9 cellular contexts compared by ENCODE assay signal in the genomic region with DNA sequence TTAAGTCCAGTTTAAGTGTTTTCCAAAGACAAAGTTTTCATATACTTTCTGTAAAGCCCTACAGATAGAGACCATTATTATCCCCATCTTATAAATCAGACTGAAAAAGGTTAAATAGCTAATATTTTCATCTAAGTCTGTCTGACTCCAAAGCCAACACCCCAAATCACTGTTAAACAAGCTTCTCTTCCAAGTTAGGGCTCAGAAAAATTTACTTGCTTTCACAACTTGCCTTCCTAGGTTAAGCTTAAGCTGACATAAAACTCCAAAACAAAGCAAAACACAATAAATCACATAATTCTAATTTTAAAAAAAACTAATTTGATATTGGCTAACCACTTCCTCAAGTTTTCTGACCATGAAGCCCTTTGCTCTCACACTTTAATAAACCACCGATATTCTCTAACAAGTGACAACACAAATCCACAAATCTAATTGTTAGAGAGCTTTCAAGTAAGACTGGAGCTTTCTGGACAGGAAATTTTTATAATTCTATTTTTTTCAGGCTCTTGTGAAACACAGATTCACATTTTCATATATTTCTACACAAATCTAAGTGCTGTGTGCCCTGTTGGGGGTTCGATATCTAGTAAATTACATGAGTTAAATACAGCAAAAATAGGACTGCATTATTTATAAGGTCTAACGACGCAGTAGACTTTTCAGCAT. TPM values are rescaled to one million over a fixed set of nuclear protein-coding genes. Genes with fewer than 3 reads are reported as not detected.
DNase-seq lines count a peak whose midpoint lies in the region; ATAC-seq, FAIRE-seq and TF ChIP-seq lines count a peak whose summit lies in the region.
"Had no signal": no experiment of that assay in that cellular context is flagged by ENCODE, and none has a peak within 500 bp of the region (broad histone marks: within the 10 kb centered on the region; RNA-seq: fewer than 3 reads in every experiment).

No MANE protein-coding gene starts in this region.

- TF ChIP-seq CTCF in A673 (conservative IDR thresholded peaks at IDR 0.05; ENCODE audit: low read depth, low read length): no peak
- TF ChIP-seq CTCF in endothelial cell of umbilical vein (IDR thresholded peaks at IDR 0.05; ENCODE audit: extremely low read depth in 1 of 2, insufficient read depth in 1 of 2, low read depth in 1 of 2, low read length in 2 of 2): no peak
- no peak for TF ChIP-seq CTCF in neural progenitor cell (IDR thresholded peaks at IDR 0.05)

- peaks cover 4% of the 10 kb centered on the region for H3K9me3 Mint-ChIP-seq in neural progenitor cell
- no peaks in the 10 kb centered on the region for H3K9me3 Mint-ChIP-seq in activated T-helper 2 cell treated with anti-CD3 and anti-CD28 coated beads, Interferon-gamma antibody, Interleukin-2, Interleukin-4, amounts not matched to agents 10 μg/mL and 5 μg/mL and 100 μg/mL, durations not matched to agents 14 hours and 24 hours and 36 hours

- H3K9me1 ChIP-seq in endothelial cell of umbilical vein (replicated peaks; ENCODE audit: control insufficient read depth, extremely low read depth, insufficient read depth, low read length): no peaks in the 10 kb centered on the region

- peak overlapping the region; percentile 97 for H3K9ac ChIP-seq in endothelial cell of umbilical vein (replicated peaks; ENCODE audit: extremely low read depth, insufficient read depth, low read length)
- no peak overlapping the region for H3K9ac ChIP-seq in neural progenitor cell

- FAIRE-seq in endothelial cell of umbilical vein (lab: Jason Lieb, UNC): no peak

- H3K4me1 ChIP-seq in A673 (ENCODE audit: insufficient read depth, low read length, poor library complexity, severe bottlenecking) (peaks cover 52% of the 10 kb centered on the region), endothelial cell of umbilical vein (ENCODE audit: control insufficient read depth, extremely low read depth, insufficient read depth, low read length) (peaks cover 25% of the 10 kb centered on the region), neural progenitor cell (peaks cover 15% of the 10 kb centered on the region)

- no peaks in the 10 kb centered on the region for H3K36me3 ChIP-seq in A673 (ENCODE audit: insufficient read depth, low read length, poor library complexity, severe bottlenecking)
- peaks cover 4% of the 10 kb centered on the region in 2 experiments for H3K36me3 ChIP-seq in endothelial cell of umbilical vein (ENCODE audit: control insufficient read depth in 2 of 2, extremely low read depth in 1 of 2, insufficient read depth in 2 of 2, low read length in 2 of 2)
- H3K36me3 ChIP-seq in neural progenitor cell: no peaks in the 10 kb centered on the region

- H3K9me3 ChIP-seq in A673 (ENCODE audit: low read depth, low read length, poor library complexity, severe bottlenecking) (no peaks in the 10 kb centered on the region), endothelial cell of umbilical vein (replicated peaks; ENCODE audit: control insufficient read depth, insufficient read depth, low read length) (no peaks in the 10 kb centered on the region), neural progenitor cell (ENCODE audit: low read depth) (no peaks in the 10 kb centered on the region)

- H3K27me3 ChIP-seq in A673 (replicated peaks; ENCODE audit: insufficient read depth, low read depth, low read length, poor library complexity) (no peaks in the 10 kb centered on the region), endothelial cell of umbilical vein (ENCODE audit: control insufficient read depth in 2 of 2, insufficient read depth in 2 of 2, low read length in 2 of 2) (no peaks in the 10 kb centered on the region), neural progenitor cell (peaks cover 45% of the 10 kb centered on the region)

- peaks cover 34% of the 10 kb centered on the region for H3K4me1 Mint-ChIP-seq in neural progenitor cell
- peaks cover 10% of the 10 kb centered on the region for H3K4me1 Mint-ChIP-seq in activated T-helper 2 cell treated with anti-CD3 and anti-CD28 coated beads, Interferon-gamma antibody, Interleukin-2, Interleukin-4, amounts not matched to agents 10 μg/mL and 5 μg/mL and 100 μg/mL, durations not matched to agents 14 hours and 24 hours and 36 hours (ENCODE audit: low read depth)

- CTCF ChIA-PET in A673 (lab: Charles Lee): interaction anchor here (1.7 kb wide), 1 partner anchor 65 kb away, joined by 4 read pairs; no protein-coding TSS in a partner anchor
- CTCF ChIA-PET in endothelial cell of umbilical vein (lab: Charles Lee): interaction anchor here (1.0 to 5.3 kb wide), 16 partner anchors 9 to 299 kb away, joined by 3 to 63 read pairs (median 6); no protein-coding TSS in a partner anchor

- intact Hi-C loops in A673 (cut with micrococcal nuclease; ENCODE audit: unreplicated experiment) (loop anchor here (10.0 kb wide), 1 partner anchor 146 kb away; a partner anchor contains a TSS), endothelial cell of umbilical vein (cut with micrococcal nuclease) (loop anchor here (1.0 to 5.0 kb wide), 4 partner anchors 17 to 1564 kb away; no protein-coding TSS in a partner anchor)
- intact Hi-C loops in activated T-helper 2 cell treated with anti-CD3 and anti-CD28 coated beads, Interferon-gamma antibody, Interleukin-2, Interleukin-4, amounts not matched to agents 10 μg/mL and 5 μg/mL and 100 μg/mL, durations not matched to agents 14 hours and 24 hours and 36 hours (cut with micrococcal nuclease): loop anchor here (5.0 kb wide), 3 partner anchors 64 to 401 kb away; a partner anchor contains a TSS

- peak overlapping the region; percentile 89 for H3K27ac ChIP-seq in A673 (ENCODE audit: low read depth, low read length, poor library complexity, severe bottlenecking)
- H3K27ac ChIP-seq in endothelial cell of umbilical vein (ENCODE audit: insufficient read depth, low read depth, low read length): peak overlapping the region; percentile 90
- no peak overlapping the region for H3K27ac ChIP-seq in neural progenitor cell

- H3K79me2 ChIP-seq in endothelial cell of umbilical vein (ENCODE audit: control insufficient read depth, insufficient read depth, low read length): peaks cover 57% of the 10 kb centered on the region
- H3K79me2 ChIP-seq in neural progenitor cell (ENCODE audit: low read depth): peaks cover 25% of the 10 kb centered on the region

- peak overlapping the region; percentile 98 for H3K4me2 ChIP-seq in endothelial cell of umbilical vein (ENCODE audit: insufficient read depth, low read length)
- H3K4me2 ChIP-seq in neural progenitor cell: peak overlapping the region; percentile 87

- no peak for TF ChIP-seq POLR2A in endothelial cell of umbilical vein (IDR thresholded peaks at IDR 0.05; ENCODE audit: low read depth, low read length)

- dilution Hi-C loops in endothelial cell of umbilical vein (cut with MboI; ENCODE audit: extremely low pct_ligation_motif_present, low sequenced_read_pairs): no loop called here

- H2AFZ ChIP-seq in endothelial cell of umbilical vein (ENCODE audit: low read depth, low read length) (no peak overlapping the region), neural progenitor cell (replicated peaks) (no peak overlapping the region)

- peak overlapping the region; percentile 95 for H3K4me3 Mint-ChIP-seq in neural progenitor cell
- no peak overlapping the region for H3K4me3 Mint-ChIP-seq in activated T-helper 2 cell treated with anti-CD3 and anti-CD28 coated beads, Interferon-gamma antibody, Interleukin-2, Interleukin-4, amounts not matched to agents 10 μg/mL and 5 μg/mL and 100 μg/mL, durations not matched to agents 14 hours and 24 hours and 36 hours (ENCODE audit: low read depth)

- BruUV-seq in A673 (replicated peaks; lab: Mats Ljungman, UMichigan) (TSS peak; percentile 68), endothelial cell of umbilical vein (replicated peaks; lab: Mats Ljungman, UMichigan) (no TSS peak)

- POLR2A ChIA-PET in A673 (lab: Charles Lee; ENCODE audit: low non-redundant PET): interaction anchor here (0.6 kb wide), 1 partner anchor 145 kb away, joined by 3 read pairs; no protein-coding TSS in a partner anchor
- POLR2A ChIA-PET in endothelial cell of umbilical vein (lab: Charles Lee): interaction anchor here (1.4 to 2.0 kb wide), 5 partner anchors 9 to 65 kb away, joined by 5 to 15 read pairs (median 5); no protein-coding TSS in a partner anchor

- H3F3A ChIP-seq in neural progenitor cell (ENCODE audit: low read depth): peaks cover 19% of the 10 kb centered on the region

- no peak for ATAC-seq in GM19463 (IDR thresholded peaks at IDR 0.05; ENCODE audit: unreplicated experiment)

- H4K20me1 ChIP-seq in endothelial cell of umbilical vein (replicated peaks; ENCODE audit: control insufficient read depth, extremely low read depth, insufficient read depth, low read length): peaks cover 5% of the 10 kb centered on the region
- no peaks in the 10 kb centered on the region for H4K20me1 ChIP-seq in neural progenitor cell (ENCODE audit: low read depth)

- peaks cover 15% of the 10 kb centered on the region for H3K36me3 Mint-ChIP-seq in neural progenitor cell
- H3K36me3 Mint-ChIP-seq in activated T-helper 2 cell treated with anti-CD3 and anti-CD28 coated beads, Interferon-gamma antibody, Interleukin-2, Interleukin-4, amounts not matched to agents 10 μg/mL and 5 μg/mL and 100 μg/mL, durations not matched to agents 14 hours and 24 hours and 36 hours (ENCODE audit: low read depth): peaks cover 3% of the 10 kb centered on the region

- H3K27ac Mint-ChIP-seq in neural progenitor cell: peak overlapping the region; percentile 90
- no peak overlapping the region for H3K27ac Mint-ChIP-seq in activated T-helper 2 cell treated with anti-CD3 and anti-CD28 coated beads, Interferon-gamma antibody, Interleukin-2, Interleukin-4, amounts not matched to agents 10 μg/mL and 5 μg/mL and 100 μg/mL, durations not matched to agents 14 hours and 24 hours and 36 hours

- peaks cover 7% of the 10 kb centered on the region for H3K27me3 Mint-ChIP-seq in neural progenitor cell (ENCODE audit: insufficient read depth, low read depth)
- peaks cover 44% of the 10 kb centered on the region for H3K27me3 Mint-ChIP-seq in activated T-helper 2 cell treated with anti-CD3 and anti-CD28 coated beads, Interferon-gamma antibody, Interleukin-2, Interleukin-4, amounts not matched to agents 10 μg/mL and 5 μg/mL and 100 μg/mL, durations not matched to agents 14 hours and 24 hours and 36 hours (ENCODE audit: low read depth)

- peak overlapping the region; percentile 74 for H3K4me3 ChIP-seq in A673 (ENCODE audit: low read depth, low read length, poor library complexity, severe bottlenecking)
- H3K4me3 ChIP-seq in endothelial cell of umbilical vein (replicated peaks in 1 of 3; ENCODE audit: insufficient read depth in 1 of 3, low read depth in 1 of 3, low read length in 3 of 3): peak overlapping the region; percentile 15 to 86 (median 55)
- peak overlapping the region; percentile 79 for H3K4me3 ChIP-seq in neural progenitor cell

- peak; percentile 41 for DNase-seq in A673 (ENCODE audit: low spot score)
- peak; percentile 11 for DNase-seq in NAMALWA (ENCODE audit: low spot score)
- DNase-seq in endothelial cell of umbilical vein (ENCODE audit: low read depth, low spot score): peak; percentile 64
- DNase-seq in neural progenitor cell (ENCODE audit: low spot score): no peak
- DNase-seq in middle frontal gyrus (ENCODE audit: extremely low spot score, low spot score): no peak
- DNase-seq in activated T-helper 2 cell treated with anti-CD3 and anti-CD28 coated beads, Interferon-gamma antibody, Interleukin-2, Interleukin-4, amounts not matched to agents 10 μg/mL and 5 μg/mL and 100 μg/mL, durations not matched to agents 14 hours and 24 hours and 36 hours (ENCODE audit: low spot score): no peak
- DNase-seq in HuH-7 (ENCODE audit: low spot score): no peak
- DNase-seq: activated CD4-positive, CD25-positive, alpha-beta regulatory T cell had no signal

RNA-seq across cellular contexts. Expression of a gene that starts 2.2 kb away (rescaled TPM):
- total RNA-seq in A673 (2021) (48.1 and 54.8 TPM in 2 replicates), endothelial cell of umbilical vein (145 and 152 TPM in 2 replicates), neural progenitor cell (ENCODE audit: low replicate concordance) (30.3 and 44.5 TPM in 2 replicates)
- polyA plus RNA-seq in endothelial cell of umbilical vein: 90.3 and 107 TPM in 2 replicates
- 109 and 110 TPM in 2 replicates for polyA plus RNA-seq in endothelial cell of umbilical vein (2011; cell fraction: cytosol; rRNA removed)
- 70.6 and 93.2 TPM in 2 replicates for polyA plus RNA-seq in endothelial cell of umbilical vein (2011; cell fraction: nucleus; rRNA removed)
- polyA plus RNA-seq in endothelial cell of umbilical vein (2012): 77.5 and 122 TPM in 2 replicates
- polyA minus RNA-seq in endothelial cell of umbilical vein: 167 and 171 TPM in 2 replicates
- 21.4 TPM for polyA minus RNA-seq in endothelial cell of umbilical vein (2011; cell fraction: cytosol; rRNA and poly(A)+ RNA removed)
- 126 and 167 TPM in 2 replicates for polyA minus RNA-seq in endothelial cell of umbilical vein (2011; cell fraction: nucleus; rRNA and poly(A)+ RNA removed)
- total RNA-seq in activated T-helper 2 cell treated with anti-CD3 and anti-CD28 coated beads, Interferon-gamma antibody, Interleukin-2, Interleukin-4, amounts not matched to agents 10 μg/mL and 5 μg/mL and 100 μg/mL, durations not matched to agents 14 hours and 24 hours and 36 hours: 0.16 and 0.25 TPM in 2 replicates

Comparison
In these comparisons a context has a peak if more than half of its experiments do, and no peak if none do; other contexts are left out.
1. DNase-seq: peak in A673 (single experiment), NAMALWA (single experiment) and endothelial cell of umbilical vein (single experiment); none in neural progenitor cell (single experiment), middle frontal gyrus (single experiment), activated T-helper 2 cell treated with anti-CD3 and anti-CD28 coated beads, Interferon-gamma antibody, Interleukin-2, Interleukin-4, amounts not matched to agents 10 μg/mL and 5 μg/mL and 100 μg/mL, durations not matched to agents 14 hours and 24 hours and 36 hours (single experiment) and HuH-7 (single experiment).
2. RNA of a gene that starts 2.2 kb away (total RNA-seq): 145 to 152 TPM in endothelial cell of umbilical vein, 48.1 to 54.8 TPM in A673 and 30.3 to 44.5 TPM in neural progenitor cell; 0.16 to 0.25 TPM in activated T-helper 2 cell treated with anti-CD3 and anti-CD28 coated beads, Interferon-gamma antibody, Interleukin-2, Interleukin-4, amounts not matched to agents 10 μg/mL and 5 μg/mL and 100 μg/mL, durations not matched to agents 14 hours and 24 hours and 36 hours; every median in the first group is over 10 times any median in the second.
3. Peak in every context shown above with its lines, with median percentiles within 50 percentile points of each other: H3K4me3 ChIP-seq.